Comparison of ENCODE assay signal across 1 cellular context in genomic region chr19:49641688-49642487, GRCh38.
TF ChIP-seq lines count a peak whose summit lies in the region.

Gene SCAF1, plus strand, starts transcription at chr19:49642209. Its CDS starts 2,818 bp downstream, at chr19:49645027.

TF ChIP-seq in HepG2, 621 proteins besides CTCF, POLR2A, EP300 and RAD21 (continued from another document and continues in another):
- no peak for TF ChIP-seq ZNF580 (CRISPR knock-in tag; IDR thresholded peaks at IDR 0.05; ENCODE audit: borderline replicate concordance, low read depth)
- no peak for TF ChIP-seq ZNF383 (CRISPR knock-in tag; IDR thresholded peaks at IDR 0.05; ENCODE audit: borderline replicate concordance)
- no peak for TF ChIP-seq HNF4A (CRISPR knock-in tag; IDR thresholded peaks at IDR 0.05)
- TF ChIP-seq ZNF614 (CRISPR knock-in tag; IDR thresholded peaks at IDR 0.05; ENCODE audit: borderline replicate concordance) = peak; percentile 84; the same call in 1 of the 2 replicates
- peak; percentile 68; the same call in 1 of the 2 replicates for TF ChIP-seq DMAP1 (CRISPR knock-in tag; IDR thresholded peaks at IDR 0.05)
- TF ChIP-seq FOXP1 (IDR thresholded peaks at IDR 0.05) = no peak
- TF ChIP-seq FOXP1 (CRISPR knock-in tag; IDR thresholded peaks at IDR 0.05) = no peak; the same call in 1 of the 2 replicates
- no peak for TF ChIP-seq ZEB1 (IDR thresholded peaks at IDR 0.05; ENCODE audit: insufficient replicate concordance, low read depth)
- no peak for TF ChIP-seq MZF1 (CRISPR knock-in tag; IDR thresholded peaks at IDR 0.05; ENCODE audit: borderline replicate concordance)
- TF ChIP-seq ZNF749 (CRISPR knock-in tag; IDR thresholded peaks at IDR 0.05; ENCODE audit: borderline replicate concordance) = no peak
- TF ChIP-seq CSRNP2 (CRISPR knock-in tag; conservative IDR thresholded peaks at IDR 0.05; ENCODE audit: low read depth) = no peak
- TF ChIP-seq ZFX (CRISPR knock-in tag; IDR thresholded peaks at IDR 0.05; ENCODE audit: low read depth) = peak; percentile 77
- no peak for TF ChIP-seq HES4 (CRISPR knock-in tag; IDR thresholded peaks at IDR 0.05; ENCODE audit: borderline replicate concordance)
- peak; percentile 86 for TF ChIP-seq ATF2 (CRISPR knock-in tag; IDR thresholded peaks at IDR 0.05)
- peak; percentile 74; the same call in 1 of the 2 replicates for TF ChIP-seq CHD2 (IDR thresholded peaks at IDR 0.05; ENCODE audit: low read depth, low read length)
- TF ChIP-seq ARID2 (CRISPR knock-in tag; IDR thresholded peaks at IDR 0.05; ENCODE audit: borderline replicate concordance) = no peak
- no peak for TF ChIP-seq DDIT3 (CRISPR knock-in tag; IDR thresholded peaks at IDR 0.05)
- no peak for TF ChIP-seq NONO (IDR thresholded peaks at IDR 0.05)
- TF ChIP-seq NONO (CRISPR knock-in tag; conservative IDR thresholded peaks at IDR 0.05) = peak; percentile 92
- TF ChIP-seq GTF2F1 (IDR thresholded peaks at IDR 0.05; ENCODE audit: low read length) = 0 out of 2 replicates have a peak, but pooled peaks have one; percentile 47
- TF ChIP-seq ARID5B (CRISPR knock-in tag; IDR thresholded peaks at IDR 0.05) = peak; percentile 43; the same call in 1 of the 2 replicates
- peak; percentile 36; the same call in 1 of the 2 replicates for TF ChIP-seq ZBTB21 (CRISPR knock-in tag; IDR thresholded peaks at IDR 0.05)
- TF ChIP-seq ZNF841 (CRISPR knock-in tag; IDR thresholded peaks at IDR 0.05; ENCODE audit: borderline replicate concordance) = no peak
- TF ChIP-seq ZNF615 (CRISPR knock-in tag; IDR thresholded peaks at IDR 0.05; ENCODE audit: borderline replicate concordance) = no peak
- TF ChIP-seq GATAD2A (CRISPR knock-in tag; IDR thresholded peaks at IDR 0.05) = peak; percentile 36; the same call in 1 of the 2 replicates
- 0 out of 2 replicates have a peak, but pooled peaks have one; percentile 9 for TF ChIP-seq NRL (CRISPR knock-in tag; IDR thresholded peaks at IDR 0.05; ENCODE audit: borderline replicate concordance)
- no peak for TF ChIP-seq HNF1A (IDR thresholded peaks at IDR 0.05; ENCODE audit: low read depth)
- peak; percentile 74 for TF ChIP-seq HNF1A (CRISPR knock-in tag; IDR thresholded peaks at IDR 0.05; ENCODE audit: borderline replicate concordance)
- TF ChIP-seq SOX13 (IDR thresholded peaks at IDR 0.05) = peak; percentile 17; the same call in 1 of the 2 replicates
- no peak for TF ChIP-seq SOX13 (CRISPR knock-in tag; conservative IDR thresholded peaks at IDR 0.05 in 1 of 2, IDR thresholded peaks at IDR 0.05 in 1 of 2)
- no peak for TF ChIP-seq LRRFIP1 (CRISPR knock-in tag; conservative IDR thresholded peaks at IDR 0.05)
- TF ChIP-seq REPIN1 (CRISPR knock-in tag; IDR thresholded peaks at IDR 0.05; ENCODE audit: borderline replicate concordance, low read depth) = 0 out of 2 replicates have a peak, but pooled peaks have one; percentile 56
- no peak for TF ChIP-seq TAF15 (IDR thresholded peaks at IDR 0.05; ENCODE audit: low read depth, low read length, poor library complexity, severe bottlenecking)
- no peak for TF ChIP-seq NR3C1 (CRISPR knock-in tag; IDR thresholded peaks at IDR 0.05)
- TF ChIP-seq NCOR1 (IDR thresholded peaks at IDR 0.05; ENCODE audit: borderline replicate concordance, low read length) = no peak
- TF ChIP-seq TARDBP (CRISPR knock-in tag; IDR thresholded peaks at IDR 0.05) = peak; percentile 96; the same call in 1 of the 2 replicates
- TF ChIP-seq POLR2G (IDR thresholded peaks at IDR 0.05; ENCODE audit: low read depth, low read length) = peak; percentile 84
- TF ChIP-seq MTF1 (CRISPR knock-in tag; IDR thresholded peaks at IDR 0.05) = no peak
- no peak; the same call in 1 of the 2 replicates for TF ChIP-seq BRD4 (CRISPR knock-in tag; IDR thresholded peaks at IDR 0.05)
- TF ChIP-seq ZBTB34 (CRISPR knock-in tag; IDR thresholded peaks at IDR 0.05) = no peak
- 0 out of 2 replicates have a peak, but pooled peaks have one; percentile 40 for TF ChIP-seq ZNF552 (CRISPR knock-in tag; IDR thresholded peaks at IDR 0.05; ENCODE audit: borderline replicate concordance)
- no peak for TF ChIP-seq IRF1 (CRISPR knock-in tag; IDR thresholded peaks at IDR 0.05; ENCODE audit: low read depth)
- TF ChIP-seq GFI1 (CRISPR knock-in tag; IDR thresholded peaks at IDR 0.05; ENCODE audit: borderline replicate concordance) = peak; percentile 37; the same call in 1 of the 2 replicates
- TF ChIP-seq BORCS8-MEF2B (CRISPR knock-in tag; IDR thresholded peaks at IDR 0.05) = no peak
- TF ChIP-seq TBL1XR1 (IDR thresholded peaks at IDR 0.05; ENCODE audit: borderline replicate concordance, low read length, partially characterized antibody) = peak; percentile 62
- TF ChIP-seq ZBTB8A (CRISPR knock-in tag; IDR thresholded peaks at IDR 0.05; ENCODE audit: borderline replicate concordance, low read depth) = no peak
- TF ChIP-seq KDM1A (CRISPR knock-in tag; IDR thresholded peaks at IDR 0.05) = no peak
- TF ChIP-seq ZNF746 (CRISPR knock-in tag; IDR thresholded peaks at IDR 0.05) = no peak
- TF ChIP-seq SP4 (CRISPR knock-in tag; IDR thresholded peaks at IDR 0.05) = peak; percentile 100
